9 cellular contexts compared by ENCODE assay signal in genomic region chr9:128898845-128899565, GRCh38. TPM values are rescaled to one million over a fixed set of nuclear protein-coding genes. Genes with fewer than 3 reads are reported as not detected.
A peak's percentile ranks its signal among the peaks of the same experiment; 100 is the strongest.
DNase-seq lines count a peak whose midpoint lies in the region; ATAC-seq and TF ChIP-seq lines count a peak whose summit lies in the region.
"Had no signal": no experiment of that assay in that cellular context is flagged by ENCODE, and none has a peak within 500 bp of the region (broad histone marks: within the 10 kb centered on the region; RNA-seq: fewer than 3 reads in every experiment).

No MANE protein-coding gene starts in this region.

- no peaks in the 10 kb centered on the region for H3K9me3 Mint-ChIP-seq in type B pancreatic cell

- intact Hi-C loops in cardiac septum (cut with DNase I) (no loop called here), breast epithelium (cut with DNase I; ENCODE audit: low total_unique reads) (no loop called here)

- no peaks in the 10 kb centered on the region for H3K27me3 Mint-ChIP-seq in type B pancreatic cell

- no peak for ATAC-seq in GM21786 (IDR thresholded peaks at IDR 0.05; ENCODE audit: unreplicated experiment)

- H3K4me3 Mint-ChIP-seq in type B pancreatic cell = no peak overlapping the region

- DNase-seq in cardiac muscle cell (ENCODE audit: low read depth in 1 of 2, low spot score in 1 of 2) = no peak
- DNase-seq in cardiac septum (ENCODE audit: low spot score) = no peak
- DNase-seq in breast epithelium (ENCODE audit: low spot score in 2 of 2) = no peak
- peak; percentile 47 for DNase-seq in midbrain (lab: John Stamatoyannopoulos, UW)
- no peak for DNase-seq in type B pancreatic cell (ENCODE audit: extremely low spot score, unreplicated experiment)
- DNase-seq in HuH-7 (ENCODE audit: low spot score) = no peak
- no peak for DNase-seq in dedifferentiated amniotic fluid mesenchymal stem cell (ENCODE audit: extremely low spot score)
- DNase-seq: activated CD4-positive, alpha-beta T cell treated with anti-CD3 and anti-CD28 coated beads for 48 hours had no signal

- peak overlapping the region; percentile 55 for H3K27ac Mint-ChIP-seq in type B pancreatic cell

- H3K4me3 ChIP-seq in cardiac muscle cell (no peak overlapping the region), breast epithelium (no peak overlapping the region)

- no peaks in the 10 kb centered on the region for H3K4me1 ChIP-seq in cardiac muscle cell (ENCODE audit: low read depth)
- peaks cover 3 to 21% of the 10 kb centered on the region in 2 donors for H3K4me1 ChIP-seq in breast epithelium

- H3K36me3 Mint-ChIP-seq in type B pancreatic cell = peaks cover 14% of the 10 kb centered on the region

- H3K36me3 ChIP-seq in cardiac muscle cell = peaks cover 4% of the 10 kb centered on the region
- H3K36me3 ChIP-seq in breast epithelium = no peaks in the 10 kb centered on the region

- H3K27ac ChIP-seq in cardiac muscle cell = peak overlapping the region; percentile 21
- peak overlapping the region; percentile 82 to 85 for H3K27ac ChIP-seq in breast epithelium

- no peaks in the 10 kb centered on the region for H3K27me3 ChIP-seq in cardiac muscle cell
- H3K27me3 ChIP-seq in breast epithelium = no peaks in the 10 kb centered on the region

- TF ChIP-seq CTCF in cardiac muscle cell (IDR thresholded peaks at IDR 0.05; ENCODE audit: low read depth, low read length) = no peak
- TF ChIP-seq CTCF in breast epithelium (IDR thresholded peaks at IDR 0.05) = no peak
- TF ChIP-seq CTCF in type B pancreatic cell (conservative IDR thresholded peaks at IDR 0.05) = no peak

- TF ChIP-seq POLR2A in breast epithelium (IDR thresholded peaks at IDR 0.05) = no peak

- H3K9me3 ChIP-seq in cardiac muscle cell (ENCODE audit: low read depth) (no peaks in the 10 kb centered on the region), breast epithelium (no peaks in the 10 kb centered on the region)

- peaks cover 9% of the 10 kb centered on the region for H3K4me1 Mint-ChIP-seq in type B pancreatic cell (ENCODE audit: unreplicated experiment)

RNA-seq across cellular contexts. Expression of gene LRRC8A, which starts 17.1 kb away (rescaled TPM):
- total RNA-seq in cardiac muscle cell (48.1 and 55.8 TPM in 2 replicates), cardiac septum (24.2 TPM), breast epithelium (10 to 100 TPM; 26.1 to 52.7 (median 40.6) TPM), type B pancreatic cell (ENCODE audit: low replicate concordance) (33.2 and 38.2 TPM in 2 replicates)
- polyA plus RNA-seq in cardiac muscle cell = 28.6 and 31.6 TPM in 2 replicates

RNA-seq across cellular contexts. Expression of gene KYAT1, which starts 17.3 kb away (rescaled TPM):
- total RNA-seq in cardiac muscle cell = 23.3 and 25.0 TPM in 2 replicates
- 21.8 and 36.9 TPM in 2 replicates for polyA plus RNA-seq in cardiac muscle cell
- 9.2 TPM for total RNA-seq in cardiac septum
- total RNA-seq in breast epithelium = 1 to 10 TPM; 3.0 to 7.6 (median 7.2) TPM
- 4.0 and 11.5 TPM in 2 replicates for total RNA-seq in type B pancreatic cell (ENCODE audit: low replicate concordance)

RNA-seq across cellular contexts. Expression of gene PHYHD1, which starts 21.8 kb away (rescaled TPM):
- 25.3 and 36.6 TPM in 2 replicates for total RNA-seq in cardiac muscle cell
- polyA plus RNA-seq in cardiac muscle cell = 40.8 and 43.8 TPM in 2 replicates
- 21.9 TPM for total RNA-seq in cardiac septum
- total RNA-seq in breast epithelium = 10 to 100 TPM; 24.3 to 67.0 (median 44.8) TPM
- total RNA-seq in type B pancreatic cell (ENCODE audit: low replicate concordance) = 10.0 and 14.3 TPM in 2 replicates

RNA-seq across cellular contexts. Expression of gene DOLK, which starts 48.4 kb away (rescaled TPM):
- 21.0 and 32.2 TPM in 2 replicates for total RNA-seq in cardiac muscle cell
- 33.3 and 37.1 TPM in 2 replicates for polyA plus RNA-seq in cardiac muscle cell
- total RNA-seq in cardiac septum = 9.8 TPM
- 10 to 100 TPM; 11.1 to 16.2 (median 14.3) TPM for total RNA-seq in breast epithelium
- 18.8 and 21.6 TPM in 2 replicates for total RNA-seq in type B pancreatic cell (ENCODE audit: low replicate concordance)

RNA-seq across cellular contexts. Expression of gene NUP188, which starts 48.5 kb away (rescaled TPM):
- total RNA-seq in cardiac muscle cell = 50.8 and 52.0 TPM in 2 replicates
- 35.8 and 38.9 TPM in 2 replicates for polyA plus RNA-seq in cardiac muscle cell
- total RNA-seq in cardiac septum = 36.3 TPM
- 10 to 100 TPM; 32.3 to 49.5 (median 36.0) TPM for total RNA-seq in breast epithelium
- 36.4 and 63.7 TPM in 2 replicates for total RNA-seq in type B pancreatic cell (ENCODE audit: low replicate concordance)
